11 cellular contexts compared by ENCODE assay signal in genomic region chr9:131697908-131698714, GRCh38. TPM values are rescaled to one million over a fixed set of nuclear protein-coding genes. Genes with fewer than 3 reads are reported as not detected.
DNase-seq lines count a peak whose midpoint lies in the region.
"Had no signal": no experiment of that assay in that cellular context is flagged by ENCODE, and none has a peak within 500 bp of the region (broad histone marks: within the 10 kb centered on the region; RNA-seq: fewer than 3 reads in every experiment).

No MANE protein-coding gene starts in this region.

- H3K27me3 ChIP-seq in layer of hippocampus (ENCODE audit: control insufficient read depth, insufficient read depth, low read length) (no peaks in the 10 kb centered on the region), stomach smooth muscle (ENCODE audit: control insufficient read depth in 1 of 2, insufficient read depth in 2 of 2, low read length in 2 of 2) (no peaks in the 10 kb centered on the region)

- no peaks in the 10 kb centered on the region for H3K36me3 ChIP-seq in stomach smooth muscle (ENCODE audit: control insufficient read depth in 2 of 2, insufficient read depth in 2 of 2, low read length in 2 of 2)

- H3K4me3 ChIP-seq in stomach smooth muscle (ENCODE audit: low read length in 2 of 2): no peak overlapping the region

- H3K4me3 Mint-ChIP-seq in activated T-helper 1 cell treated with anti-CD3 and anti-CD28 coated beads, Interleukin-12 subunit alpha, Interleukin-12 subunit beta, Interleukin-2, Interleukin-4 antibody, amounts not matched to agents 30 ng/mL and 10 ng/mL and 1 ng/mL, durations not matched to agents 14 hours and 24 hours and 36 hours: no peak overlapping the region

- H3K4me1 ChIP-seq in stomach smooth muscle (ENCODE audit: control insufficient read depth, insufficient read depth, low read length): peaks cover 16% of the 10 kb centered on the region

- H3K27ac Mint-ChIP-seq in activated T-helper 1 cell treated with anti-CD3 and anti-CD28 coated beads, Interleukin-12 subunit alpha, Interleukin-12 subunit beta, Interleukin-2, Interleukin-4 antibody, amounts not matched to agents 30 ng/mL and 10 ng/mL and 1 ng/mL, durations not matched to agents 14 hours and 24 hours and 36 hours: peak overlapping the region; percentile 31

- no peaks in the 10 kb centered on the region for H3K9me3 ChIP-seq in stomach smooth muscle (ENCODE audit: control insufficient read depth in 2 of 2, low read length in 2 of 2)

- intact Hi-C loops in activated T-helper 1 cell treated with anti-CD3 and anti-CD28 coated beads, Interleukin-12 subunit alpha, Interleukin-12 subunit beta, Interleukin-2, Interleukin-4 antibody, amounts not matched to agents 30 ng/mL and 10 ng/mL and 1 ng/mL, durations not matched to agents 14 hours and 24 hours and 36 hours (cut with micrococcal nuclease): no loop called here

- H3K9ac ChIP-seq in stomach smooth muscle (ENCODE audit: low read length in 2 of 2): no peak overlapping the region

- no peaks in the 10 kb centered on the region for H3K27me3 Mint-ChIP-seq in activated T-helper 1 cell treated with anti-CD3 and anti-CD28 coated beads, Interleukin-12 subunit alpha, Interleukin-12 subunit beta, Interleukin-2, Interleukin-4 antibody, amounts not matched to agents 30 ng/mL and 10 ng/mL and 1 ng/mL, durations not matched to agents 14 hours and 24 hours and 36 hours (ENCODE audit: insufficient read depth)

- peaks cover 17% of the 10 kb centered on the region for H3K36me3 Mint-ChIP-seq in activated T-helper 1 cell treated with anti-CD3 and anti-CD28 coated beads, Interleukin-12 subunit alpha, Interleukin-12 subunit beta, Interleukin-2, Interleukin-4 antibody, amounts not matched to agents 30 ng/mL and 10 ng/mL and 1 ng/mL, durations not matched to agents 14 hours and 24 hours and 36 hours (ENCODE audit: low read depth)

- peaks cover 92% of the 10 kb centered on the region for H3K4me1 Mint-ChIP-seq in activated T-helper 1 cell treated with anti-CD3 and anti-CD28 coated beads, Interleukin-12 subunit alpha, Interleukin-12 subunit beta, Interleukin-2, Interleukin-4 antibody, amounts not matched to agents 30 ng/mL and 10 ng/mL and 1 ng/mL, durations not matched to agents 14 hours and 24 hours and 36 hours (ENCODE audit: low read depth)

- no peaks in the 10 kb centered on the region for H3K9me3 Mint-ChIP-seq in activated T-helper 1 cell treated with anti-CD3 and anti-CD28 coated beads, Interleukin-12 subunit alpha, Interleukin-12 subunit beta, Interleukin-2, Interleukin-4 antibody, amounts not matched to agents 30 ng/mL and 10 ng/mL and 1 ng/mL, durations not matched to agents 14 hours and 24 hours and 36 hours

- peak overlapping the region; percentile 69 for H3K27ac ChIP-seq in layer of hippocampus (ENCODE audit: low read depth, low read length)
- peak overlapping the region; percentile 41 for H3K27ac ChIP-seq in stomach smooth muscle (ENCODE audit: low read length)

- peak; percentile 16 for DNase-seq in SIG-M5 treated with dmso at 0.1 percent for 504 hours (lab: John Stamatoyannopoulos, UW; ENCODE audit: unreplicated experiment)
- no peak for DNase-seq in SIG-M5 (lab: John Stamatoyannopoulos, UW)
- DNase-seq in activated T-helper 1 cell treated with anti-CD3 and anti-CD28 coated beads, Interleukin-12 subunit alpha, Interleukin-12 subunit beta, Interleukin-2, Interleukin-4 antibody, amounts not matched to agents 30 ng/mL and 10 ng/mL and 1 ng/mL, durations not matched to agents 14 hours and 24 hours and 36 hours (ENCODE audit: low spot score): no peak
- no peak for DNase-seq in HK-2 (ENCODE audit: unreplicated experiment)
- DNase-seq in KG1 (lab: John Stamatoyannopoulos, UW): no peak
- DNase-seq in superior temporal gyrus (ENCODE audit: extremely low spot score): no peak
- DNase-seq: ACHN; effector memory CD4-positive, alpha-beta T cell; NCI-H2171 had no signal

RNA-seq across cellular contexts. Expression of gene RAPGEF1, which starts 41.8 kb away (rescaled TPM):
- 168 and 172 TPM in 2 replicates for total RNA-seq in activated T-helper 1 cell treated with anti-CD3 and anti-CD28 coated beads, Interleukin-12 subunit alpha, Interleukin-12 subunit beta, Interleukin-2, Interleukin-4 antibody, amounts not matched to agents 30 ng/mL and 10 ng/mL and 1 ng/mL, durations not matched to agents 14 hours and 24 hours and 36 hours
